ENCODE assay signal across 16 cellular contexts in the genomic region with DNA sequence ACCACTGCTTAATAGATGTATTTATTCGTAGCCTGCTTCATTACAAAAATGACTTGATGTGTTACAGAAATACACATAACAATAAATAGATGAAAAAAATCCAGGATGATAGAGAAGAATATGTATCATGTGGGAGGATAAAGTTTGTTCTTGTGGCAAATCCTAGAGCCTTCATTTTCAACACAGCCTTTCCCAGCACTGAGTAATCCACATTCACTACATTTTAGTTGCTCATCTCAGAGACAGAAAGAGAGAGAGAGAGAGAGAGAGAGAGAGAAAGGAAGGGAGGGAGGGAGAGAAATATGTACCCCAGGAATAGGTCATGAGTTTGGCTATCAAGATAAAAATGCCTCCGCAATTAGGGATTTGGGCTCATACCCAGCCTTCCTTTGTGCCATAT.
"Had no signal": no experiment of that assay in that cellular context is flagged by ENCODE, and none has a peak within 500 bp of the region (broad histone marks: within the 10 kb centered on the region; RNA-seq: fewer than 3 reads in every experiment).

No MANE protein-coding gene starts in this region.

- ATAC-seq: esophagus mucosa; mucosa of descending colon; right cardiac atrium; stimulated activated naive CD8-positive, alpha-beta T cell treated with anti-CD3 and anti-CD28 coated beads, Interleukin-15, Interleukin-2, amounts not matched to agents 100 U/mL and 50 U/mL, for 24 hours; T-cell had no signal

- H3K27ac ChIP-seq: cardiac muscle cell, prostate gland, upper lobe of left lung had no signal

- H3K4me1 ChIP-seq: prostate gland had no signal

- H3K27me3 ChIP-seq: cardiac muscle cell, upper lobe of left lung had no signal

- H3K27me3 Mint-ChIP-seq: activated CD4-positive, alpha-beta memory T cell treated with anti-CD3 and anti-CD28 coated beads for 36 hours; activated T-cell treated with anti-CD3 and anti-CD28 coated beads, Interleukin-2, amount 50 U/mL, for 24 hours; T-cell had no signal

- H3K9me3 ChIP-seq: mucosa of descending colon, prostate gland, upper lobe of left lung had no signal

- DNase-seq: activated CD4-positive, alpha-beta memory T cell treated with anti-CD3 and anti-CD28 coated beads for 36 hours; activated gamma-delta T cell; activated T-cell treated with anti-CD3 and anti-CD28 coated beads, Interleukin-2, amount 50 U/mL, for 24 hours; islet precursor cell; mucosa of descending colon; nephron progenitor cell; occipital lobe; right cardiac atrium; small intestine; stimulated activated naive CD8-positive, alpha-beta T cell treated with anti-CD3 and anti-CD28 coated beads, Interleukin-15, Interleukin-2, amounts not matched to agents 100 U/mL and 50 U/mL, for 24 hours; T-cell; T1000; upper lobe of left lung had no signal

- H3K4me3 ChIP-seq: cardiac muscle cell, mucosa of descending colon, prostate gland, upper lobe of left lung had no signal

- H3K4me3 Mint-ChIP-seq: activated CD4-positive, alpha-beta memory T cell treated with anti-CD3 and anti-CD28 coated beads for 36 hours; activated T-cell treated with anti-CD3 and anti-CD28 coated beads, Interleukin-2, amount 50 U/mL, for 24 hours; nephron progenitor cell had no signal

- H3K36me3 ChIP-seq: cardiac muscle cell, prostate gland had no signal

- H3K9me3 Mint-ChIP-seq: activated CD4-positive, alpha-beta memory T cell treated with anti-CD3 and anti-CD28 coated beads for 36 hours; activated T-cell treated with anti-CD3 and anti-CD28 coated beads, Interleukin-2, amount 50 U/mL, for 24 hours; nephron progenitor cell; T-cell had no signal

- H3K27ac Mint-ChIP-seq: activated CD4-positive, alpha-beta memory T cell treated with anti-CD3 and anti-CD28 coated beads for 36 hours; T-cell had no signal
